Comparison of ENCODE assay signal across 8 cellular contexts in the genomic region with DNA sequence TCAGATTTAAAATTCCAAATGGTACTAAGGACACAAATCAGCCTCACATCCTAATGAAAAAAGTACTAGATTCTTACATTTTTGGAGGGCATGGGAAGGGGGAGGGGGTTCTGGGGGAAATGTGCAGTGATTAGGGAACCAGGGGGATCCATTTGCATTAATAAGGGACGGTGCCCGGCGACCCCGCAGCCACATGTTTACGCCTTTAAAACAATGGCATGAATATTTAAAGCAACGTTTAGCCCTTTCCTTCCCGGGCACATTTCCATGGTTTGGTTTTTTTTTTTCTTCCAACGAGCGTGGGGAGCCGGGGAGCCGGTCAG. TPM values are rescaled to one million over a fixed set of nuclear protein-coding genes. Genes with fewer than 3 reads are reported as not detected.
DNase-seq lines count a peak whose midpoint lies in the region; ATAC-seq and TF ChIP-seq lines count a peak whose summit lies in the region.

No MANE protein-coding gene starts in this region.

- no peak overlapping the region for H2AK5ac ChIP-seq in mesenchymal stem cell (ENCODE audit: low read length, severe bottlenecking)

- H3K9ac ChIP-seq in mesenchymal stem cell (ENCODE audit: low read length) = peak overlapping the region; percentile 96

- H2BK120ac ChIP-seq in mesenchymal stem cell (ENCODE audit: low read depth, low read length) = peak overlapping the region; percentile 95

- peak overlapping the region; percentile 73 for H4K8ac ChIP-seq in mesenchymal stem cell (ENCODE audit: low read length)

- peaks cover 15% of the 10 kb centered on the region for H3K36me3 Mint-ChIP-seq in brain

- H4K91ac ChIP-seq in mesenchymal stem cell (ENCODE audit: low read length) = peak overlapping the region; percentile 75

- H3K27ac ChIP-seq in left ventricle myocardium inferior (replicated peaks) (peak overlapping the region; percentile 98), mesenchymal stem cell (ENCODE audit: low read length, poor library complexity, severe bottlenecking) (no peak overlapping the region), uterus (peak overlapping the region; percentile 98)

- TF ChIP-seq CTCF in left ventricle myocardium inferior (IDR thresholded peaks at IDR 0.05; ENCODE audit: borderline replicate concordance) (no peak), brain (conservative IDR thresholded peaks at IDR 0.05) (no peak), uterus (IDR thresholded peaks at IDR 0.05) (no peak)

- peaks cover 21% of the 10 kb centered on the region for H3K27me3 Mint-ChIP-seq in brain

- peak overlapping the region; percentile 73 to 92 for H3K18ac ChIP-seq in mesenchymal stem cell (ENCODE audit: low read depth in 1 of 2, low read length in 2 of 2)

- no peak overlapping the region for H2AFZ ChIP-seq in mesenchymal stem cell (ENCODE audit: low read depth, low read length)

- no peaks in the 10 kb centered on the region for H3K9me3 Mint-ChIP-seq in brain

- H3K36me3 ChIP-seq in left ventricle myocardium inferior = no peaks in the 10 kb centered on the region
- peaks cover 2 to 3% of the 10 kb centered on the region in 2 experiments for H3K36me3 ChIP-seq in mesenchymal stem cell (ENCODE audit: control insufficient read depth in 1 of 2, insufficient read depth in 2 of 2, low read depth in 1 of 2, low read length in 2 of 2)
- no peaks in the 10 kb centered on the region for H3K36me3 ChIP-seq in uterus

- H3K9me3 ChIP-seq in left ventricle myocardium inferior (replicated peaks) = no peaks in the 10 kb centered on the region
- no peaks in the 10 kb centered on the region for H3K9me3 ChIP-seq in mesenchymal stem cell (ENCODE audit: control insufficient read depth, low read length)
- H3K9me3 ChIP-seq in uterus = no peaks in the 10 kb centered on the region

- peaks cover 56% of the 10 kb centered on the region for H3K4me1 ChIP-seq in left ventricle myocardium inferior
- peaks cover 9% of the 10 kb centered on the region for H3K4me1 ChIP-seq in mesenchymal stem cell (ENCODE audit: control insufficient read depth, insufficient read depth, low read depth, low read length)
- H3K4me1 ChIP-seq in uterus = peaks cover 0 to 4% of the 10 kb centered on the region in 2 donors

- H3K27ac Mint-ChIP-seq in brain = peak overlapping the region; percentile 91 to 99 (median 98)

- WGBS in mesenchymal stem cell = 0% methylated on average over 6 of the region's 11 CpGs

- H3K4me3 Mint-ChIP-seq in brain = peak overlapping the region; percentile 93 to 96 (median 94)

- H2BK5ac ChIP-seq in mesenchymal stem cell (ENCODE audit: low read depth, low read length, poor library complexity, severe bottlenecking) = no peak overlapping the region

- H3K27me3 ChIP-seq in left ventricle myocardium inferior (ENCODE audit: low read depth) (peaks cover 9% of the 10 kb centered on the region), mesenchymal stem cell (ENCODE audit: control insufficient read depth in 1 of 2, insufficient read depth in 1 of 2, low read length in 2 of 2) (peaks cover 8 to 15% of the 10 kb centered on the region in 2 experiments), uterus (no peaks in the 10 kb centered on the region)

- peaks cover 12% of the 10 kb centered on the region for H3K79me1 ChIP-seq in mesenchymal stem cell (replicated peaks; ENCODE audit: low read length, poor library complexity, severe bottlenecking)

- H3K23ac ChIP-seq in mesenchymal stem cell (ENCODE audit: low read length in 2 of 2) = no peak overlapping the region

- H2BK12ac ChIP-seq in mesenchymal stem cell (ENCODE audit: low read length in 2 of 2) = no peak overlapping the region

- peak overlapping the region; percentile 29 for H3K4me2 ChIP-seq in mesenchymal stem cell (ENCODE audit: low read length, poor library complexity, severe bottlenecking)

- ATAC-seq in Right ventricle myocardium inferior (no peak), GM19397 (IDR thresholded peaks at IDR 0.05; ENCODE audit: unreplicated experiment) (no peak)

- peak overlapping the region; percentile 74 for H3K4me3 ChIP-seq in left ventricle myocardium inferior
- H3K4me3 ChIP-seq in mesenchymal stem cell (ENCODE audit: insufficient read depth in 1 of 2, low read depth in 1 of 2, low read length in 2 of 2) = peak overlapping the region; percentile 80 to 87
- H3K4me3 ChIP-seq in uterus = peak overlapping the region; percentile 48 to 94

- DNase-seq in left ventricle myocardium inferior = no peak
- DNase-seq in Right ventricle myocardium inferior (ENCODE audit: missing footprints) = no peak
- DNase-seq in mesenchymal stem cell = no peak
- DNase-seq in uterus = no peak
- no peak for DNase-seq in activated CD8-positive, alpha-beta memory T cell treated with anti-CD3 and anti-CD28 coated beads, Interleukin-2, amount 50 U/mL, for 48 hours
- DNase-seq in T-helper 9 cell = no peak

- H2BK15ac ChIP-seq in mesenchymal stem cell (ENCODE audit: low read depth, poor library complexity, severe bottlenecking) = no peak overlapping the region

- peak overlapping the region in 1 of 2 experiments; percentile 90 for H3K4ac ChIP-seq in mesenchymal stem cell (ENCODE audit: low read depth in 1 of 2, low read length in 2 of 2)

- H3K14ac ChIP-seq in mesenchymal stem cell (ENCODE audit: low read length in 2 of 2) = peak overlapping the region in 1 of 2 experiments; percentile 64

- intact Hi-C loops in left ventricle myocardium inferior (cut with micrococcal nuclease) = no loop called here
- intact Hi-C loops in Right ventricle myocardium inferior (cut with DNase I) = loop anchor here (2.0 kb wide), 1 partner anchor 42 kb away; no protein-coding TSS in a partner anchor
- intact Hi-C loops in uterus (cut with DNase I; ENCODE audit: low total_unique reads) = no loop called here

- TF ChIP-seq POLR2A in uterus (IDR thresholded peaks at IDR 0.05) = no peak

- peaks cover 65% of the 10 kb centered on the region for H3K4me1 Mint-ChIP-seq in brain

RNA-seq across cellular contexts. Expression of a gene that starts 1.2 kb away (rescaled TPM):
- total RNA-seq in left ventricle myocardium inferior (26.0 TPM), Right ventricle myocardium inferior (30.3 TPM), uterus (100 to 1,000 TPM in 1 of 4 donors, 10 to 100 TPM in 3; 11.2 to 106 (median 34.8) TPM)
- polyA plus RNA-seq in brain (ENCODE audit: insufficient read depth, low read depth, low replicate concordance) = 124 TPM
- polyA plus RNA-seq in mesenchymal stem cell (2013, experiment 1 of 2) = 33.7 TPM
- 34.2 TPM for polyA plus RNA-seq in mesenchymal stem cell (2013, experiment 2 of 2)

RNA-seq across cellular contexts. Expression of a gene that starts 47.0 kb away (rescaled TPM):
- 163 TPM for total RNA-seq in left ventricle myocardium inferior
- 177 TPM for total RNA-seq in Right ventricle myocardium inferior
- polyA plus RNA-seq in brain (ENCODE audit: insufficient read depth, low read depth, low replicate concordance) = 37.0 TPM
- 31.3 TPM for polyA plus RNA-seq in mesenchymal stem cell (2013, experiment 1 of 2)
- polyA plus RNA-seq in mesenchymal stem cell (2013, experiment 2 of 2) = 33.9 TPM
- 10 to 100 TPM; 21.8 to 94.1 (median 23.5) TPM for total RNA-seq in uterus
